ENCODE assay signal across 8 cellular contexts in genomic region chr11:9663699-9664275, GRCh38. TPM values are rescaled to one million over a fixed set of nuclear protein-coding genes. Genes with fewer than 3 reads are reported as not detected.
DNase-seq lines count a peak whose midpoint lies in the region; ATAC-seq, FAIRE-seq and TF ChIP-seq lines count a peak whose summit lies in the region.

Gene SWAP70 (plus strand): TSS chr11:9664077. CDS start chr11:9664180, 103 bp downstream.

- peak within 1 kb of the TSS; percentile 59 for H3K27ac ChIP-seq in HepG2 (ENCODE audit: extremely low read length, insufficient read depth, low read length)

- no peak for FAIRE-seq in HepG2 (lab: Jason Lieb, UNC)

- under 1% methylated on average over 19 of the region's 38 CpGs for WGBS in HepG2 (ENCODE audit: low lambda C conversion rate)

- peak; percentile 79 for DNase-seq in 8988T
- peak; percentile 85 for DNase-seq in NCI-H2227 (lab: John Stamatoyannopoulos, UW; ENCODE audit: unreplicated experiment)
- peak; percentile 81 for DNase-seq in activated CD4-positive, alpha-beta T cell treated with anti-CD3 and anti-CD28 coated beads for 48 hours
- DNase-seq in HepG2 (ENCODE audit: low spot score) = peak; percentile 81
- peak; percentile 69 to 78 for DNase-seq in stimulated activated CD4-positive, alpha-beta T cell treated with anti-CD3 and anti-CD28 coated beads, Interleukin-2, amount 100 ng/mL, for 48 hours

- H3K36me3 ChIP-seq in HepG2 (replicated peaks in 1 of 2; ENCODE audit: control insufficient read depth in 1 of 2, insufficient read depth in 2 of 2, low read length in 2 of 2) = no peaks in the 10 kb centered on the region

- peak within 1 kb of the TSS; percentile 84 for H3K9ac ChIP-seq in HepG2 (ENCODE audit: insufficient read depth, low read depth, low read length)

- no peaks in the 10 kb centered on the region for H3K9me3 ChIP-seq in HepG2 (ENCODE audit: low read length)

- H3K27ac Mint-ChIP-seq in dendritic cell treated with granulocyte-macrophage colony-stimulating factor and Interleukin-4, amounts not matched to agents 40 ng/mL and 50 ng/mL, for 4 days = peak within 1 kb of the TSS; percentile 94

- H3K4me1 ChIP-seq in HepG2 (ENCODE audit: insufficient read depth, low read length) = peaks cover 20% of the 10 kb centered on the region

- no TSS peak for BruUV-seq in HepG2 (replicated peaks; lab: Mats Ljungman, UMichigan)

- peaks cover 10% of the 10 kb centered on the region for H3K9me3 Mint-ChIP-seq in dendritic cell treated with granulocyte-macrophage colony-stimulating factor and Interleukin-4, amounts not matched to agents 40 ng/mL and 50 ng/mL, for 4 days

- CTCF ChIA-PET in HepG2 (lab: Yijun Ruan, JAX; ENCODE audit: low intra/inter-chr PET ratio, low total read pairs) = no interaction called here

- peak within 1 kb of the TSS; percentile 80 to 99 (median 98) for H3K4me3 ChIP-seq in HepG2 (replicated peaks in 1 of 3; ENCODE audit: insufficient read depth in 1 of 3, low read depth in 2 of 3, low read length in 3 of 3)

- ATAC-seq in GM18511 (IDR thresholded peaks at IDR 0.05; ENCODE audit: unreplicated experiment) = peak; percentile 86
- ATAC-seq in HG02981 (IDR thresholded peaks at IDR 0.05; ENCODE audit: unreplicated experiment) = peak; percentile 81
- peak; percentile 96 for ATAC-seq in HepG2

- H3K27me3 ChIP-seq in HepG2 (ENCODE audit: control insufficient read depth in 1 of 2, insufficient read depth in 2 of 2, low read length in 2 of 2) = peaks cover 0 to 3% of the 10 kb centered on the region in 2 experiments; a peak in 1 of 5 replicates

- TF ChIP-seq RAD21 in HepG2 (CRISPR knock-in tag; IDR thresholded peaks at IDR 0.05) = 0 out of 2 replicates have a peak, but pooled peaks have one; percentile 12

- peak within 1 kb of the TSS; percentile 99 for H2AFZ ChIP-seq in HepG2 (ENCODE audit: low read length)

- H3K4me3 Mint-ChIP-seq in dendritic cell treated with granulocyte-macrophage colony-stimulating factor and Interleukin-4, amounts not matched to agents 40 ng/mL and 50 ng/mL, for 4 days = peak within 1 kb of the TSS; percentile 99

- TF ChIP-seq POLR2A in HepG2 (IDR thresholded peaks at IDR 0.05; ENCODE audit: insufficient read depth in 1 of 2, low read depth in 2 of 2, low read length in 2 of 2) = peak; percentile 51 to 75

- peaks cover 18% of the 10 kb centered on the region for H3K79me2 ChIP-seq in HepG2 (ENCODE audit: insufficient read depth, low read length)

- POLR2A ChIA-PET in HepG2 (lab: Yijun Ruan, JAX) = interaction anchor here (0.7 to 1.3 kb wide), 2 partner anchors 49 to 204 kb away, joined by 3 read pairs; no protein-coding TSS in a partner anchor

- H3K36me3 Mint-ChIP-seq in dendritic cell treated with granulocyte-macrophage colony-stimulating factor and Interleukin-4, amounts not matched to agents 40 ng/mL and 50 ng/mL, for 4 days (ENCODE audit: low read depth) = peaks cover 39% of the 10 kb centered on the region

- H3K27me3 Mint-ChIP-seq in dendritic cell treated with granulocyte-macrophage colony-stimulating factor and Interleukin-4, amounts not matched to agents 40 ng/mL and 50 ng/mL, for 4 days = no peaks in the 10 kb centered on the region

- no peaks in the 10 kb centered on the region for H4K20me1 ChIP-seq in HepG2 (ENCODE audit: insufficient read depth, low read length)

- peak within 1 kb of the TSS; percentile 99 for H3K4me2 ChIP-seq in HepG2 (ENCODE audit: low read depth, low read length)

- H3K4me1 Mint-ChIP-seq in dendritic cell treated with granulocyte-macrophage colony-stimulating factor and Interleukin-4, amounts not matched to agents 40 ng/mL and 50 ng/mL, for 4 days (ENCODE audit: low read depth) = peaks cover 70% of the 10 kb centered on the region

- TF ChIP-seq CTCF in HepG2 (CRISPR knock-in tag; IDR thresholded peaks at IDR 0.05) = peak; percentile 44

- intact Hi-C loops in dendritic cell treated with granulocyte-macrophage colony-stimulating factor and Interleukin-4, amounts not matched to agents 40 ng/mL and 50 ng/mL, for 4 days (cut with micrococcal nuclease) = loop anchor here (2.0 to 10.0 kb wide), 3 partner anchors 49 to 84 kb away; no protein-coding TSS in a partner anchor
- intact Hi-C loops in HepG2 (cut with micrococcal nuclease; ENCODE audit: unreplicated experiment) = loop anchor here (5.0 kb wide), 1 partner anchor 51 kb away; no protein-coding TSS in a partner anchor

- in situ Hi-C loops in HepG2 (cut with HindIII; ENCODE audit: extremely low pct_ligation_motif_present, low pct_unique_long_range_greater_than_20kb) = no loop called here

- TF ChIP-seq EP300 in HepG2 (IDR thresholded peaks at IDR 0.05; ENCODE audit: low read depth in 2 of 2, low read length in 2 of 2) = no peak
- TF ChIP-seq EP300 in HepG2 (CRISPR knock-in tag; IDR thresholded peaks at IDR 0.05; ENCODE audit: borderline replicate concordance) = no peak

TF ChIP-seq in HepG2, 621 proteins besides CTCF, POLR2A, EP300 and RAD21 (continues in another document):
- TF ChIP-seq FOXO1 (CRISPR knock-in tag; IDR thresholded peaks at IDR 0.05) (peak; percentile 61; the same call in 1 of the 2 replicates), ZNF546 (CRISPR knock-in tag; conservative IDR thresholded peaks at IDR 0.05) (peak; percentile 54; the same call in 1 of the 2 replicates), ZGPAT (CRISPR knock-in tag; IDR thresholded peaks at IDR 0.05) (peak; percentile 30; the same call in 1 of the 2 replicates), ZNF691 (CRISPR knock-in tag; IDR thresholded peaks at IDR 0.05; ENCODE audit: borderline replicate concordance, low read depth) (0 out of 2 replicates have a peak, but pooled peaks have one; percentile 21), GATAD2A (CRISPR knock-in tag; IDR thresholded peaks at IDR 0.05) (peak; percentile 23; the same call in 1 of the 2 replicates), KDM2A (CRISPR knock-in tag; IDR thresholded peaks at IDR 0.05; ENCODE audit: borderline replicate concordance, low read depth) (peak; percentile 70), SIN3A (IDR thresholded peaks at IDR 0.05; ENCODE audit: borderline replicate concordance, low read depth, low read length) (peak; percentile 82; the same call in 1 of the 2 replicates), SP1 (IDR thresholded peaks at IDR 0.05) (no peak), SP1 (CRISPR knock-in tag; IDR thresholded peaks at IDR 0.05) (peak; percentile 69), RFX1 (IDR thresholded peaks at IDR 0.05) (no peak), SRY (CRISPR knock-in tag; IDR thresholded peaks at IDR 0.05) (0 out of 2 replicates have a peak, but pooled peaks have one; percentile 26), ZNF746 (CRISPR knock-in tag; IDR thresholded peaks at IDR 0.05) (0 out of 2 replicates have a peak, but pooled peaks have one; percentile 18), FOSL2 (CRISPR knock-in tag; IDR thresholded peaks at IDR 0.05) (peak; percentile 16; the same call in 1 of the 2 replicates), ZSCAN25 (CRISPR knock-in tag; IDR thresholded peaks at IDR 0.05) (no peak), RBFOX2 (IDR thresholded peaks at IDR 0.05; ENCODE audit: low read depth, low read length) (peak; percentile 52), KAT7 (CRISPR knock-in tag; IDR thresholded peaks at IDR 0.05; ENCODE audit: borderline replicate concordance) (0 out of 2 replicates have a peak, but pooled peaks have one; percentile 59)

RNA-seq across cellular contexts. Expression of gene SWAP70, which starts in this region (rescaled TPM):
- 8.7 and 14.9 TPM in 2 replicates for total RNA-seq in HepG2 (2016; rRNA removed; fragmentation: Illumina TruSeq; extraction: Trizol)
- total RNA-seq in HepG2 (2016; cell fraction: cytosol; rRNA removed; fragmentation: Illumina TruSeq; extraction: Trizol; ENCODE audit: low read depth) = 6.5 TPM in 2 replicates
- total RNA-seq in HepG2 (2016; cell fraction: insoluble cytoplasmic fraction; rRNA removed; fragmentation: Illumina TruSeq; extraction: Trizol) = 9.1 and 14.4 TPM in 2 replicates
- total RNA-seq in HepG2 (2016; cell fraction: membrane; rRNA removed; fragmentation: Illumina TruSeq; extraction: Trizol) = 5.1 and 5.8 TPM in 2 replicates
- 8.1 and 8.8 TPM in 2 replicates for total RNA-seq in HepG2 (2016; cell fraction: nucleus; rRNA removed; fragmentation: Illumina TruSeq; extraction: Trizol)
- polyA plus RNA-seq in HepG2 (2011; rRNA removed) = 4.2 and 4.6 TPM in 2 replicates
- 3.2 and 5.0 TPM in 2 replicates for polyA plus RNA-seq in HepG2 (2011; cell fraction: cytosol; rRNA removed)
- polyA plus RNA-seq in HepG2 (2011; cell fraction: nucleus; rRNA removed) = 1.5 and 2.5 TPM in 2 replicates
- polyA plus RNA-seq in HepG2 (2012) = 7.2 and 7.3 TPM in 2 replicates
- 0.50 and 0.55 TPM in 2 replicates for polyA plus RNA-seq in HepG2 (2016; cell fraction: cytosol; fragmentation: Illumina TruSeq; extraction: Trizol; ENCODE audit: low read depth)
- polyA plus RNA-seq in HepG2 (2016; cell fraction: insoluble cytoplasmic fraction; fragmentation: Illumina TruSeq; extraction: Trizol; ENCODE audit: low read depth) = 14.4 and 14.9 TPM in 2 replicates
- polyA plus RNA-seq in HepG2 (2016; cell fraction: membrane; fragmentation: Illumina TruSeq; extraction: Trizol; ENCODE audit: low read depth) = 1.9 and 2.0 TPM in 2 replicates
- polyA plus RNA-seq in HepG2 (2016; cell fraction: nucleus; fragmentation: Illumina TruSeq; extraction: Trizol; ENCODE audit: insufficient read depth, low read depth) = 8.0 and 8.5 TPM in 2 replicates
- 4.9 and 17.3 TPM in 2 replicates for polyA minus RNA-seq in HepG2 (2011; rRNA and poly(A)+ RNA removed; ENCODE audit: low replicate concordance)
- 5.2 and 6.8 TPM in 2 replicates for polyA minus RNA-seq in HepG2 (2011; cell fraction: cytosol; rRNA and poly(A)+ RNA removed)
- 5.4 and 6.7 TPM in 2 replicates for polyA minus RNA-seq in HepG2 (2011; cell fraction: nucleus; rRNA and poly(A)+ RNA removed)

Comparison
In these comparisons a context has a peak if more than half of its experiments do, and no peak if none do; other contexts are left out.
1. Peak in every context shown above with its lines: DNase-seq, ATAC-seq, H3K4me3 ChIP-seq and H3K27ac ChIP-seq.